2 cellular contexts compared by ENCODE assay signal in the genomic region with DNA sequence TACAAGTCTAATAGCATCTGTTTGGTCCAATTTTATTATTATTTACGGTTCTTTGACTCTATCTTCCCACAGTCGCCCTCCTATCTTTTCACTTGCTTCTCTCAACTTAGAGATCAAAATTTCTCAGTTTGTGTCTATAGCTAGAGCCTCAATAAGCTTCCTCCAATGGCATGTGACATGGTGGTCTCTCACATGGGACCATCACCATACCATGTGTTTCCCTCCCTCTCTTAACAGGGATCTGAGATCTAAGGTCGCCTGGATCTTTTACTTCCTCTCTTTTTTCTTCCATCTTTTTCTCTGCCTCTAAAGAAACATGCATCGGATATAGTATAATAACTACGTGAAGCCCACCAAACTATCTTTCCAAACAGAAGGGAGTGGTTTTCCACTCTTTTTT.
TF ChIP-seq lines count a peak whose summit lies in the region.

No MANE protein-coding gene starts in this region.

TF ChIP-seq in HepG2, 621 proteins besides CTCF, POLR2A, EP300 and RAD21:
- TF ChIP-seq ZBTB38 (CRISPR knock-in tag; IDR thresholded peaks at IDR 0.05) = no peak
- peak; percentile 91 for TF ChIP-seq MNT (IDR thresholded peaks at IDR 0.05)

TF ChIP-seq in SK-N-SH, 30 proteins besides CTCF, POLR2A, EP300 and RAD21:
- TF ChIP-seq SIN3A (IDR thresholded peaks at IDR 0.05; ENCODE audit: borderline replicate concordance, low read depth, low read length) = no peak
- no peak for TF ChIP-seq GATA2 (CRISPR knock-in tag; IDR thresholded peaks at IDR 0.05)
- TF ChIP-seq ZBTB33 (IDR thresholded peaks at IDR 0.05; ENCODE audit: borderline replicate concordance, low read depth) = no peak
- no peak for TF ChIP-seq EZH2phosphoT487 (IDR thresholded peaks at IDR 0.05; ENCODE audit: borderline replicate concordance, low read depth)
- no peak for TF ChIP-seq MAX (IDR thresholded peaks at IDR 0.05; ENCODE audit: low read depth)
